In genomic region chr10:131930586-131931330, GRCh38 we compare ENCODE assay signal across 18 cellular contexts. TPM values are rescaled to one million over a fixed set of nuclear protein-coding genes. Genes with fewer than 3 reads are reported as not detected.
DNase-seq lines count a peak whose midpoint lies in the region; ATAC-seq and TF ChIP-seq lines count a peak whose summit lies in the region.
"Had no signal": no experiment of that assay in that cellular context is flagged by ENCODE, and none has a peak within 500 bp of the region (broad histone marks: within the 10 kb centered on the region; RNA-seq: fewer than 3 reads in every experiment).

No MANE protein-coding gene starts in this region.

- TF ChIP-seq EP300 in tibial nerve (IDR thresholded peaks at IDR 0.05), result no peak

- H3K4me1 ChIP-seq in skeletal muscle tissue (ENCODE audit: control insufficient read depth in 3 of 3, insufficient read depth in 3 of 3, low read length in 3 of 3) (peaks cover 16 to 51% (median 36%) of the 10 kb centered on the region in 3 donors), body of pancreas (peaks cover 65% of the 10 kb centered on the region), tibial nerve (peaks cover 0 to 65% (median 20%) of the 10 kb centered on the region in 4 donors)
- H3K4me1 ChIP-seq: foreskin keratinocyte had no signal

- H3K9me3 ChIP-seq in skeletal muscle tissue (ENCODE audit: control insufficient read depth in 3 of 3, low read length in 3 of 3) (no peaks in the 10 kb centered on the region), body of pancreas (no peaks in the 10 kb centered on the region), tibial nerve (peaks cover 0 to under 1% (median 0%) of the 10 kb centered on the region in 4 donors)

- ATAC-seq in activated naive CD8-positive, alpha-beta T cell treated with anti-CD3 and anti-CD28 coated beads, Interleukin-2, amount 50 U/mL, for 24 hours, result no peak
- ATAC-seq in T-cell (replicated peaks in 1 of 4) (no peak), memory B cell (ENCODE audit: low read depth) (no peak), body of pancreas (no peak)
- ATAC-seq: foreskin keratinocyte, K562, SK-N-SH treated with all-trans-retinoic acid at 6 μM for 48 hours had no signal

- H3K4me1 Mint-ChIP-seq in activated naive CD8-positive, alpha-beta T cell (ENCODE audit: low read depth), result peaks cover 91% of the 10 kb centered on the region
- H3K4me1 Mint-ChIP-seq in activated naive CD8-positive, alpha-beta T cell treated with anti-CD3 and anti-CD28 coated beads, Interleukin-2, amount 50 U/mL, for 24 hours, result peaks cover 68% of the 10 kb centered on the region
- H3K4me1 Mint-ChIP-seq in T-cell (peaks cover 76 to 90% (median 87%) of the 10 kb centered on the region in 3 donors), memory B cell (peaks cover 40% of the 10 kb centered on the region)

- H3K36me3 ChIP-seq in skeletal muscle tissue (ENCODE audit: control insufficient read depth in 3 of 3, insufficient read depth in 3 of 3, low read length in 3 of 3), result peaks cover 2 to 11% (median 9%) of the 10 kb centered on the region in 3 donors
- H3K36me3 ChIP-seq in body of pancreas (replicated peaks in 1 of 2; ENCODE audit: insufficient read depth in 1 of 2, low read depth in 2 of 2), result no peaks in the 10 kb centered on the region
- peaks cover 0 to 14% (median 3%) of the 10 kb centered on the region in 3 donors for H3K36me3 ChIP-seq in tibial nerve
- H3K36me3 ChIP-seq: cardiac muscle cell had no signal

- no peak overlapping the region for H3K4me3 ChIP-seq in skeletal muscle tissue (ENCODE audit: low read length in 3 of 3)
- no peak overlapping the region for H3K4me3 ChIP-seq in body of pancreas
- no peak overlapping the region for H3K4me3 ChIP-seq in tibial nerve
- H3K4me3 ChIP-seq: cardiac muscle cell, K562, PC-9, stomach had no signal

- intact Hi-C loops in body of pancreas (cut with DNase I), result no loop called here

- H3K27me3 Mint-ChIP-seq in activated naive CD8-positive, alpha-beta T cell, result no peaks in the 10 kb centered on the region
- H3K27me3 Mint-ChIP-seq in activated naive CD8-positive, alpha-beta T cell treated with anti-CD3 and anti-CD28 coated beads, Interleukin-2, amount 50 U/mL, for 24 hours, result no peaks in the 10 kb centered on the region
- H3K27me3 Mint-ChIP-seq in T-cell (no peaks in the 10 kb centered on the region), memory B cell (no peaks in the 10 kb centered on the region)

- no peak for TF ChIP-seq POLR2A in body of pancreas (IDR thresholded peaks at IDR 0.05)
- TF ChIP-seq POLR2A in tibial nerve (IDR thresholded peaks at IDR 0.05), result no peak

- no peak for DNase-seq in activated naive CD8-positive, alpha-beta T cell treated with anti-CD3 and anti-CD28 coated beads, Interleukin-2, amount 50 U/mL, for 24 hours
- no peak for DNase-seq in T-cell
- DNase-seq in memory B cell (ENCODE audit: low spot score in 2 of 2), result no peak
- DNase-seq in body of pancreas, result no peak
- DNase-seq in tibial nerve (ENCODE audit: low spot score in 2 of 2), result no peak
- no peak for DNase-seq in inferior parietal cortex (ENCODE audit: extremely low spot score)
- DNase-seq: activated gamma-delta T cell treated with Interleukin-2 at 50 U/mL for 16 hours, foreskin keratinocyte, NCI-H2081, NCI-H524 treated with DMSO at 0.1 percent for 48 hours, PC-9 had no signal

- H3K27ac ChIP-seq in skeletal muscle tissue (ENCODE audit: low read depth, low read length) (peak overlapping the region; percentile 69), body of pancreas (no peak overlapping the region), tibial nerve (no peak overlapping the region)
- H3K27ac ChIP-seq: foreskin keratinocyte, HL-60, PC-9 had no signal

- peaks cover 5% of the 10 kb centered on the region for H3K36me3 Mint-ChIP-seq in activated naive CD8-positive, alpha-beta T cell
- peaks cover 23% of the 10 kb centered on the region for H3K36me3 Mint-ChIP-seq in activated naive CD8-positive, alpha-beta T cell treated with anti-CD3 and anti-CD28 coated beads, Interleukin-2, amount 50 U/mL, for 24 hours (ENCODE audit: low read depth)
- H3K36me3 Mint-ChIP-seq in T-cell, result peaks cover 11% of the 10 kb centered on the region
- H3K36me3 Mint-ChIP-seq in memory B cell, result peaks cover 14% of the 10 kb centered on the region

- no peaks in the 10 kb centered on the region for H3K9me3 Mint-ChIP-seq in activated naive CD8-positive, alpha-beta T cell (ENCODE audit: low read depth)
- no peaks in the 10 kb centered on the region for H3K9me3 Mint-ChIP-seq in activated naive CD8-positive, alpha-beta T cell treated with anti-CD3 and anti-CD28 coated beads, Interleukin-2, amount 50 U/mL, for 24 hours
- no peaks in the 10 kb centered on the region for H3K9me3 Mint-ChIP-seq in T-cell
- no peaks in the 10 kb centered on the region for H3K9me3 Mint-ChIP-seq in memory B cell

- H3K4me3 Mint-ChIP-seq in activated naive CD8-positive, alpha-beta T cell, result no peak overlapping the region
- no peak overlapping the region for H3K4me3 Mint-ChIP-seq in activated naive CD8-positive, alpha-beta T cell treated with anti-CD3 and anti-CD28 coated beads, Interleukin-2, amount 50 U/mL, for 24 hours
- H3K4me3 Mint-ChIP-seq in T-cell (peak overlapping the region in 1 of 3 donors; percentile 28), memory B cell (no peak overlapping the region)

- CTCF ChIA-PET in T-cell (lab: Charles Lee), result no interaction called here

- no peak overlapping the region for H3K9ac ChIP-seq in skeletal muscle tissue (ENCODE audit: low read depth in 1 of 3, low read length in 3 of 3)

- peak overlapping the region; percentile 81 for H3K27ac Mint-ChIP-seq in activated naive CD8-positive, alpha-beta T cell
- H3K27ac Mint-ChIP-seq in activated naive CD8-positive, alpha-beta T cell treated with anti-CD3 and anti-CD28 coated beads, Interleukin-2, amount 50 U/mL, for 24 hours, result no peak overlapping the region
- peak overlapping the region; percentile 46 to 72 for H3K27ac Mint-ChIP-seq in T-cell
- H3K27ac Mint-ChIP-seq in memory B cell, result peak overlapping the region; percentile 77

- H3K27me3 ChIP-seq in skeletal muscle tissue (ENCODE audit: control insufficient read depth in 3 of 3, insufficient read depth in 3 of 3, low read length in 3 of 3) (no peaks in the 10 kb centered on the region), body of pancreas (no peaks in the 10 kb centered on the region), tibial nerve (no peaks in the 10 kb centered on the region)
- H3K27me3 ChIP-seq: cardiac muscle cell, foreskin keratinocyte, stomach had no signal

- POLR2A ChIA-PET in T-cell (lab: Charles Lee), result no interaction called here

- 93 to 95% methylated on average over 16 of the region's 16 CpGs for WGBS in body of pancreas, 2 donors
- WGBS in tibial nerve, 2 donors, result 87 to 91% methylated on average over 16 of the region's 16 CpGs

- TF ChIP-seq CTCF in body of pancreas (IDR thresholded peaks at IDR 0.05) (no peak), tibial nerve (IDR thresholded peaks at IDR 0.05) (no peak)

RNA-seq across cellular contexts. Expression of gene PPP2R2D, which starts 29.9 kb away (rescaled TPM):
- total RNA-seq in T-cell (10 to 100 TPM; 37.3 to 45.0 (median 43.0) TPM), skeletal muscle tissue (27.1 TPM), body of pancreas (10 to 100 TPM; 43.1 to 52.4 TPM), tibial nerve (10 to 100 TPM; 22.9 to 35.1 (median 28.9) TPM)

RNA-seq across cellular contexts. Expression of gene BNIP3, which starts 51.0 kb away (rescaled TPM):
- total RNA-seq in T-cell, result 10 to 100 TPM; 23.9 to 30.2 (median 27.8) TPM
- 20.9 TPM for total RNA-seq in skeletal muscle tissue
- total RNA-seq in body of pancreas, result 100 to 1,000 TPM; 147 to 158 TPM
- 100 to 1,000 TPM; 118 to 175 (median 137) TPM for total RNA-seq in tibial nerve
